Comparison of ENCODE assay signal across 1 cellular context in the genomic region with DNA sequence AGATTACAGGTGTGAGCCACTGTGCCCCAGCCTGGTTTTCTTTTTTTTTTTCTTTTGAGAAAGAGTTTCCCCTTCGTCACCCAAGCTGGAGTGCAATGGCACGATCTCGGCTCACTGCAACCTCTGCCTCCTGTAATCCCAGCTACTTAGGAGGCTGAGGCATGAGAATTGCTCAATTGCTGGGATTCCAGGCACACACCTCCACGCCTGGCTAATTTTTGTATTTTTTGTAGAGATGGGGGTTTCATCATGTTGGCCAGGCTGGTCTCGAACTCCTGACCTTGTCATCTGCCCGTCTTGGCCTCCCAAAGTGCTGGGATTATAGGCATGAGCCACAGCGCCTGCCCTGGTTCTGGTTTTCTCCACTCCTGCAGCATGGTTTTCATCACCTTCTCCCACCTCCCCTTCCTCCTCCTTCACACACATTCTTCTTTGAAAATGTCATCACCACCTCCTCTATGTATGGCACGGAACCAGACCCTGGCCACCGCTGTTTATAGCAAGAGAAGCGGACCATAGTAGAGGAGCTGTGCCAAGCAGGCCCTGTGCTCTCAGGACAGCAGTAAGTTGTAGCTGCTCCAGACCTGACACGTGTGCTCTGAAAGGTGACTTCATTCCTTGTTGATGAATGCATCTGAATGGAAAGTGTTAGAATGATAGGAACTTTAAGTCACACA.
TF ChIP-seq lines count a peak whose summit lies in the region.

No MANE protein-coding gene starts in this region.

TF ChIP-seq in IMR-90, 13 proteins besides CTCF, POLR2A, EP300 and RAD21:
- no peak for TF ChIP-seq CHD1 (IDR thresholded peaks at IDR 0.05; ENCODE audit: low read depth, low read length)
- TF ChIP-seq FOS (IDR thresholded peaks at IDR 0.05; ENCODE audit: low read depth, low read length), result no peak
- no peak for TF ChIP-seq BHLHE40 (IDR thresholded peaks at IDR 0.05; ENCODE audit: low read depth, low read length)
- TF ChIP-seq MAFK (IDR thresholded peaks at IDR 0.05; ENCODE audit: low read depth, low read length), result no peak
- TF ChIP-seq, protein P1, sequence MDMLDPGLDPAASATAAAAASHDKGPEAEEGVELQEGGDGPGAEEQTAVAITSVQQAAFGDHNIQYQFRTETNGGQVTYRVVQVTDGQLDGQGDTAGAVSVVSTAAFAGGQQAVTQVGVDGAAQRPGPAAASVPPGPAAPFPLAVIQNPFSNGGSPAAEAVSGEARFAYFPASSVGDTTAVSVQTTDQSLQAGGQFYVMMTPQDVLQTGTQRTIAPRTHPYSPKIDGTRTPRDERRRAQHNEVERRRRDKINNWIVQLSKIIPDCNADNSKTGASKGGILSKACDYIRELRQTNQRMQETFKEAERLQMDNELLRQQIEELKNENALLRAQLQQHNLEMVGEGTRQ (IDR thresholded peaks at IDR 0.05; ENCODE audit: low read depth, low read length), result no peak
- TF ChIP-seq CEBPB (IDR thresholded peaks at IDR 0.05; ENCODE audit: low read depth, low read length), result no peak
- no peak for TF ChIP-seq RFX5 (IDR thresholded peaks at IDR 0.05; ENCODE audit: low read depth, low read length)
- TF ChIP-seq, protein P2, sequence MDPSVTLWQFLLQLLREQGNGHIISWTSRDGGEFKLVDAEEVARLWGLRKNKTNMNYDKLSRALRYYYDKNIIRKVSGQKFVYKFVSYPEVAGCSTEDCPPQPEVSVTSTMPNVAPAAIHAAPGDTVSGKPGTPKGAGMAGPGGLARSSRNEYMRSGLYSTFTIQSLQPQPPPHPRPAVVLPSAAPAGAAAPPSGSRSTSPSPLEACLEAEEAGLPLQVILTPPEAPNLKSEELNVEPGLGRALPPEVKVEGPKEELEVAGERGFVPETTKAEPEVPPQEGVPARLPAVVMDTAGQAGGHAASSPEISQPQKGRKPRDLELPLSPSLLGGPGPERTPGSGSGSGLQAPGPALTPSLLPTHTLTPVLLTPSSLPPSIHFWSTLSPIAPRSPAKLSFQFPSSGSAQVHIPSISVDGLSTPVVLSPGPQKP (IDR thresholded peaks at IDR 0.05; ENCODE audit: borderline replicate concordance, low read depth, low read length), result no peak
- TF ChIP-seq MAZ (IDR thresholded peaks at IDR 0.05; ENCODE audit: borderline replicate concordance, low read depth, low read length), result no peak
- TF ChIP-seq MXI1 (IDR thresholded peaks at IDR 0.05; ENCODE audit: borderline replicate concordance, low read depth, low read length), result no peak
- no peak for TF ChIP-seq RCOR1 (IDR thresholded peaks at IDR 0.05; ENCODE audit: insufficient replicate concordance, low read length)
- TF ChIP-seq NFE2L2 (IDR thresholded peaks at IDR 0.05; ENCODE audit: low read depth, low read length), result no peak
- TF ChIP-seq SMC3 (IDR thresholded peaks at IDR 0.05; ENCODE audit: low read depth, low read length), result no peak
